ENCODE assay signal across 1 cellular context in the genomic region with DNA sequence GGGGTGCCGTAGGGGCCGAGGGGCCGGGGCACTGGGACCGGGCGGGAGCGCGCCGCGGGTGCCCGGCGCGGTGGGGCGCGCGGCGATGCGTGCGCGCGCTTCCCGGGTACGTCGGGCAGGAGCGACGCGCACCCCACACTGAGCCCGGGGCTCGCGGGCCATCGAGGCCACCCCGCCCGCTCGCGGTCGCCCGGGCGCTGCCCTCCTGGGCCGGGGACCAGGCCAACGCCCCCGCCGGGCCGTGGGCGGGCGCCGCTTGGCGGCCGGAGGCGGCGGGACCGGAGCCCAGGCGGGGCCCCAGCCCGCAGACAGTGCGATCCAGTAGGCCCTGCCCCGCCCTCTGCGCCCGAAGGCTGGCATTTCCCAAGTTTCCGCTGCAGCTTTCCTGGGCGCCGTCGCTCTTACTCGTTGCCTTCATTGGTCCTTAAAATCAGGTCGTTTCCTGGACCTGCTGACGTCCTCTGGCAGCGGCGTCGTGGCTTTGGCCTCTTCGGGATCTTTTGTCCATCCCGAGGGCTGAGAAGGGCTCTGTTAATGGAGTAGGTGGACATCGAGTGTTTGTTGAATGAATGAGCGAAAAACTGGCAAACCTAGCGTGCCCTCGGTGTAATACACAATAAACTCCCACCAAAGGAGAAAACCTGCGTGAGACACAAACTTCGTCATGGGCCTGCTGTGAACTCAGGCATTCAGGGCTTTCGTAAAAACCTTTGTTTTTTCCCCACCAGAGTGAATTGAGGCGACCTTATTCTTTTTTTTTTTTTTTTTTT.
TF ChIP-seq lines count a peak whose summit lies in the region.

No MANE protein-coding gene starts in this region.

TF ChIP-seq in HepG2, 621 proteins besides CTCF, POLR2A, EP300 and RAD21 (continued from another document and continues in another):
- TF ChIP-seq, protein P1, sequence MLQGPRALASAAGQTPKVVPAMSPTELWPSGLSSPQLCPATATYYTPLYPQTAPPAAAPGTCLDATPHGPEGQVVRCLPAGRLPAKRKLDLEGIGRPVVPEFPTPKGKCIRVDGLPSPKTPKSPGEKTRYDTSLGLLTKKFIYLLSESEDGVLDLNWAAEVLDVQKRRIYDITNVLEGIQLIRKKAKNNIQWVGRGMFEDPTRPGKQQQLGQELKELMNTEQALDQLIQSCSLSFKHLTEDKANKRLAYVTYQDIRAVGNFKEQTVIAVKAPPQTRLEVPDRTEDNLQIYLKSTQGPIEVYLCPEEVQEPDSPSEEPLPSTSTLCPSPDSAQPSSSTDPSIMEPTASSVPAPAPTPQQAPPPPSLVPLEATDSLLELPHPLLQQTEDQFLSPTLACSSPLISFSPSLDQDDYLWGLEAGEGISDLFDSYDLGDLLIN (CRISPR knock-in tag; IDR thresholded peaks at IDR 0.05; ENCODE audit: borderline replicate concordance) = no peak
- TF ChIP-seq, protein P2, sequence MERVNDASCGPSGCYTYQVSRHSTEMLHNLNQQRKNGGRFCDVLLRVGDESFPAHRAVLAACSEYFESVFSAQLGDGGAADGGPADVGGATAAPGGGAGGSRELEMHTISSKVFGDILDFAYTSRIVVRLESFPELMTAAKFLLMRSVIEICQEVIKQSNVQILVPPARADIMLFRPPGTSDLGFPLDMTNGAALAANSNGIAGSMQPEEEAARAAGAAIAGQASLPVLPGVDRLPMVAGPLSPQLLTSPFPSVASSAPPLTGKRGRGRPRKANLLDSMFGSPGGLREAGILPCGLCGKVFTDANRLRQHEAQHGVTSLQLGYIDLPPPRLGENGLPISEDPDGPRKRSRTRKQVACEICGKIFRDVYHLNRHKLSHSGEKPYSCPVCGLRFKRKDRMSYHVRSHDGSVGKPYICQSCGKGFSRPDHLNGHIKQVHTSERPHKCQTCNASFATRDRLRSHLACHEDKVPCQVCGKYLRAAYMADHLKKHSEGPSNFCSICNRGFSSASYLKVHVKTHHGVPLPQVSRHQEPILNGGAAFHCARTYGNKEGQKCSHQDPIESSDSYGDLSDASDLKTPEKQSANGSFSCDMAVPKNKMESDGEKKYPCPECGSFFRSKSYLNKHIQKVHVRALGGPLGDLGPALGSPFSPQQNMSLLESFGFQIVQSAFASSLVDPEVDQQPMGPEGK (CRISPR knock-in tag; IDR thresholded peaks at IDR 0.05) = peak; percentile 13
- TF ChIP-seq ZFX (CRISPR knock-in tag; IDR thresholded peaks at IDR 0.05; ENCODE audit: low read depth) = peak; percentile 86
- TF ChIP-seq HNRNPL (IDR thresholded peaks at IDR 0.05; ENCODE audit: low read depth, low read length) = peak; percentile 77; the same call in 1 of the 2 replicates
- no peak for TF ChIP-seq NFE2L1 (CRISPR knock-in tag; IDR thresholded peaks at IDR 0.05; ENCODE audit: borderline replicate concordance)
- TF ChIP-seq KDM2A (CRISPR knock-in tag; IDR thresholded peaks at IDR 0.05; ENCODE audit: borderline replicate concordance, low read depth) = 0 out of 2 replicates have a peak, but pooled peaks have one; percentile 46
- no peak for TF ChIP-seq MIER3 (CRISPR knock-in tag; IDR thresholded peaks at IDR 0.05; ENCODE audit: borderline replicate concordance)
- no peak for TF ChIP-seq CENPT (CRISPR knock-in tag; IDR thresholded peaks at IDR 0.05; ENCODE audit: low read depth)
- no peak for TF ChIP-seq THAP11 (CRISPR knock-in tag; IDR thresholded peaks at IDR 0.05)
- TF ChIP-seq, protein P3, sequence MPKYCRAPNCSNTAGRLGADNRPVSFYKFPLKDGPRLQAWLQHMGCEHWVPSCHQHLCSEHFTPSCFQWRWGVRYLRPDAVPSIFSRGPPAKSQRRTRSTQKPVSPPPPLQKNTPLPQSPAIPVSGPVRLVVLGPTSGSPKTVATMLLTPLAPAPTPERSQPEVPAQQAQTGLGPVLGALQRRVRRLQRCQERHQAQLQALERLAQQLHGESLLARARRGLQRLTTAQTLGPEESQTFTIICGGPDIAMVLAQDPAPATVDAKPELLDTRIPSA (CRISPR knock-in tag; IDR thresholded peaks at IDR 0.05; ENCODE audit: borderline replicate concordance) = no peak
- no peak for TF ChIP-seq TCF7 (IDR thresholded peaks at IDR 0.05; ENCODE audit: low read depth)
- 0 out of 2 replicates have a peak, but pooled peaks have one; percentile 23 for TF ChIP-seq ZNF768 (CRISPR knock-in tag; IDR thresholded peaks at IDR 0.05)
- no peak for TF ChIP-seq TBP (CRISPR knock-in tag; IDR thresholded peaks at IDR 0.05)
- no peak for TF ChIP-seq SP1 (IDR thresholded peaks at IDR 0.05)
- no peak for TF ChIP-seq SP1 (CRISPR knock-in tag; IDR thresholded peaks at IDR 0.05)
- TF ChIP-seq, protein P4, sequence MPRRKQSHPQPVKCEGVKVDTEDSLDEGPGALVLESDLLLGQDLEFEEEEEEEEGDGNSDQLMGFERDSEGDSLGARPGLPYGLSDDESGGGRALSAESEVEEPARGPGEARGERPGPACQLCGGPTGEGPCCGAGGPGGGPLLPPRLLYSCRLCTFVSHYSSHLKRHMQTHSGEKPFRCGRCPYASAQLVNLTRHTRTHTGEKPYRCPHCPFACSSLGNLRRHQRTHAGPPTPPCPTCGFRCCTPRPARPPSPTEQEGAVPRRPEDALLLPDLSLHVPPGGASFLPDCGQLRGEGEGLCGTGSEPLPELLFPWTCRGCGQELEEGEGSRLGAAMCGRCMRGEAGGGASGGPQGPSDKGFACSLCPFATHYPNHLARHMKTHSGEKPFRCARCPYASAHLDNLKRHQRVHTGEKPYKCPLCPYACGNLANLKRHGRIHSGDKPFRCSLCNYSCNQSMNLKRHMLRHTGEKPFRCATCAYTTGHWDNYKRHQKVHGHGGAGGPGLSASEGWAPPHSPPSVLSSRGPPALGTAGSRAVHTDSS (CRISPR knock-in tag; conservative IDR thresholded peaks at IDR 0.05) = no peak
- TF ChIP-seq, protein P5, sequence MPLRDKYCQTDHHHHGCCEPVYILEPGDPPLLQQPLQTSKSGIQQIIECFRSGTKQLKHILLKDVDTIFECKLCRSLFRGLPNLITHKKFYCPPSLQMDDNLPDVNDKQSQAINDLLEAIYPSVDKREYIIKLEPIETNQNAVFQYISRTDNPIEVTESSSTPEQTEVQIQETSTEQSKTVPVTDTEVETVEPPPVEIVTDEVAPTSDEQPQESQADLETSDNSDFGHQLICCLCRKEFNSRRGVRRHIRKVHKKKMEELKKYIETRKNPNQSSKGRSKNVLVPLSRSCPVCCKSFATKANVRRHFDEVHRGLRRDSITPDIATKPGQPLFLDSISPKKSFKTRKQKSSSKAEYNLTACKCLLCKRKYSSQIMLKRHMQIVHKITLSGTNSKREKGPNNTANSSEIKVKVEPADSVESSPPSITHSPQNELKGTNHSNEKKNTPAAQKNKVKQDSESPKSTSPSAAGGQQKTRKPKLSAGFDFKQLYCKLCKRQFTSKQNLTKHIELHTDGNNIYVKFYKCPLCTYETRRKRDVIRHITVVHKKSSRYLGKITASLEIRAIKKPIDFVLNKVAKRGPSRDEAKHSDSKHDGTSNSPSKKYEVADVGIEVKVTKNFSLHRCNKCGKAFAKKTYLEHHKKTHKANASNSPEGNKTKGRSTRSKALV (CRISPR knock-in tag; IDR thresholded peaks at IDR 0.05) = peak; percentile 23; the same call in 1 of the 2 replicates
- no peak for TF ChIP-seq ZMYM2 (CRISPR knock-in tag; IDR thresholded peaks at IDR 0.05)
- no peak for TF ChIP-seq SRF (IDR thresholded peaks at IDR 0.05; ENCODE audit: low read depth, low read length)
- TF ChIP-seq KLF12 (CRISPR knock-in tag; IDR thresholded peaks at IDR 0.05; ENCODE audit: borderline replicate concordance) = peak; percentile 46; the same call in 1 of the 2 replicates
- TF ChIP-seq ZSCAN29 (CRISPR knock-in tag; conservative IDR thresholded peaks at IDR 0.05) = no peak
- no peak for TF ChIP-seq MATR3 (CRISPR knock-in tag; IDR thresholded peaks at IDR 0.05)
- no peak for TF ChIP-seq KAT7 (CRISPR knock-in tag; IDR thresholded peaks at IDR 0.05; ENCODE audit: borderline replicate concordance)
- TF ChIP-seq, protein P6, sequence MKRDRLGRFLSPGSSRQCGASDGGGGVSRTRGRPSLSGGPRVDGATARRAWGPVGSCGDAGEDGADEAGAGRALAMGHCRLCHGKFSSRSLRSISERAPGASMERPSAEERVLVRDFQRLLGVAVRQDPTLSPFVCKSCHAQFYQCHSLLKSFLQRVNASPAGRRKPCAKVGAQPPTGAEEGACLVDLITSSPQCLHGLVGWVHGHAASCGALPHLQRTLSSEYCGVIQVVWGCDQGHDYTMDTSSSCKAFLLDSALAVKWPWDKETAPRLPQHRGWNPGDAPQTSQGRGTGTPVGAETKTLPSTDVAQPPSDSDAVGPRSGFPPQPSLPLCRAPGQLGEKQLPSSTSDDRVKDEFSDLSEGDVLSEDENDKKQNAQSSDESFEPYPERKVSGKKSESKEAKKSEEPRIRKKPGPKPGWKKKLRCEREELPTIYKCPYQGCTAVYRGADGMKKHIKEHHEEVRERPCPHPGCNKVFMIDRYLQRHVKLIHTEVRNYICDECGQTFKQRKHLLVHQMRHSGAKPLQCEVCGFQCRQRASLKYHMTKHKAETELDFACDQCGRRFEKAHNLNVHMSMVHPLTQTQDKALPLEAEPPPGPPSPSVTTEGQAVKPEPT (CRISPR knock-in tag; IDR thresholded peaks at IDR 0.05; ENCODE audit: low read depth) = no peak
- TF ChIP-seq, protein P7, sequence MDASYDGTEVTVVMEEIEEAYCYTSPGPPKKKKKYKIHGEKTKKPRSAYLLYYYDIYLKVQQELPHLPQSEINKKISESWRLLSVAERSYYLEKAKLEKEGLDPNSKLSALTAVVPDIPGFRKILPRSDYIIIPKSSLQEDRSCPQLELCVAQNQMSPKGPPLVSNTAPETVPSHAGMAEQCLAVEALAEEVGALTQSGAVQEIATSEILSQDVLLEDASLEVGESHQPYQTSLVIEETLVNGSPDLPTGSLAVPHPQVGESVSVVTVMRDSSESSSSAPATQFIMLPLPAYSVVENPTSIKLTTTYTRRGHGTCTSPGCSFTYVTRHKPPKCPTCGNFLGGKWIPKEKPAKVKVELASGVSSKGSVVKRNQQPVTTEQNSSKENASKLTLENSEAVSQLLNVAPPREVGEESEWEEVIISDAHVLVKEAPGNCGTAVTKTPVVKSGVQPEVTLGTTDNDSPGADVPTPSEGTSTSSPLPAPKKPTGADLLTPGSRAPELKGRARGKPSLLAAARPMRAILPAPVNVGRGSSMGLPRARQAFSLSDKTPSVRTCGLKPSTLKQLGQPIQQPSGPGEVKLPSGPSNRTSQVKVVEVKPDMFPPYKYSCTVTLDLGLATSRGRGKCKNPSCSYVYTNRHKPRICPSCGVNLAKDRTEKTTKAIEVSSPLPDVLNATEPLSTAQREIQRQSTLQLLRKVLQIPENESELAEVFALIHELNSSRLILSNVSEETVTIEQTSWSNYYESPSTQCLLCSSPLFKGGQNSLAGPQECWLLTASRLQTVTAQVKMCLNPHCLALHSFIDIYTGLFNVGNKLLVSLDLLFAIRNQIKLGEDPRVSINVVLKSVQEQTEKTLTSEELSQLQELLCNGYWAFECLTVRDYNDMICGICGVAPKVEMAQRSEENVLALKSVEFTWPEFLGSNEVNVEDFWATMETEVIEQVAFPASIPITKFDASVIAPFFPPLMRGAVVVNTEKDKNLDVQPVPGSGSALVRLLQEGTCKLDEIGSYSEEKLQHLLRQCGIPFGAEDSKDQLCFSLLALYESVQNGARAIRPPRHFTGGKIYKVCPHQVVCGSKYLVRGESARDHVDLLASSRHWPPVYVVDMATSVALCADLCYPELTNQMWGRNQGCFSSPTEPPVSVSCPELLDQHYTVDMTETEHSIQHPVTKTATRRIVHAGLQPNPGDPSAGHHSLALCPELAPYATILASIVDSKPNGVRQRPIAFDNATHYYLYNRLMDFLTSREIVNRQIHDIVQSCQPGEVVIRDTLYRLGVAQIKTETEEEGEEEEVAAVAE (CRISPR knock-in tag; IDR thresholded peaks at IDR 0.05; ENCODE audit: borderline replicate concordance) = no peak
- no peak for TF ChIP-seq ZNF652 (CRISPR knock-in tag; IDR thresholded peaks at IDR 0.05; ENCODE audit: borderline replicate concordance, low read depth)
- no peak for TF ChIP-seq NKX3-1 (CRISPR knock-in tag; IDR thresholded peaks at IDR 0.05)
- no peak for TF ChIP-seq MYNN (CRISPR knock-in tag; IDR thresholded peaks at IDR 0.05; ENCODE audit: low read depth)
- TF ChIP-seq, protein P8, sequence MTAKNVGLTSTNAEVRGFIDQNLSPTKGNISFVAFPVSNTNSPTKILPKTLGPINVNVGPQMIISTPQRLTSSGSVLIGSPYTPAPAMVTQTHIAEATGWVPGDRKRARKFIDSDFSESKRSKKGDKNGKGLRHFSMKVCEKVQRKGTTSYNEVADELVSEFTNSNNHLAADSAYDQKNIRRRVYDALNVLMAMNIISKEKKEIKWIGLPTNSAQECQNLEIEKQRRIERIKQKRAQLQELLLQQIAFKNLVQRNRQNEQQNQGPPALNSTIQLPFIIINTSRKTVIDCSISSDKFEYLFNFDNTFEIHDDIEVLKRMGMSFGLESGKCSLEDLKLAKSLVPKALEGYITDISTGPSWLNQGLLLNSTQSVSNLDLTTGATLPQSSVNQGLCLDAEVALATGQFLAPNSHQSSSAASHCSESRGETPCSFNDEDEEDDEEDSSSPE (CRISPR knock-in tag; IDR thresholded peaks at IDR 0.05) = no peak
- TF ChIP-seq, protein P9, sequence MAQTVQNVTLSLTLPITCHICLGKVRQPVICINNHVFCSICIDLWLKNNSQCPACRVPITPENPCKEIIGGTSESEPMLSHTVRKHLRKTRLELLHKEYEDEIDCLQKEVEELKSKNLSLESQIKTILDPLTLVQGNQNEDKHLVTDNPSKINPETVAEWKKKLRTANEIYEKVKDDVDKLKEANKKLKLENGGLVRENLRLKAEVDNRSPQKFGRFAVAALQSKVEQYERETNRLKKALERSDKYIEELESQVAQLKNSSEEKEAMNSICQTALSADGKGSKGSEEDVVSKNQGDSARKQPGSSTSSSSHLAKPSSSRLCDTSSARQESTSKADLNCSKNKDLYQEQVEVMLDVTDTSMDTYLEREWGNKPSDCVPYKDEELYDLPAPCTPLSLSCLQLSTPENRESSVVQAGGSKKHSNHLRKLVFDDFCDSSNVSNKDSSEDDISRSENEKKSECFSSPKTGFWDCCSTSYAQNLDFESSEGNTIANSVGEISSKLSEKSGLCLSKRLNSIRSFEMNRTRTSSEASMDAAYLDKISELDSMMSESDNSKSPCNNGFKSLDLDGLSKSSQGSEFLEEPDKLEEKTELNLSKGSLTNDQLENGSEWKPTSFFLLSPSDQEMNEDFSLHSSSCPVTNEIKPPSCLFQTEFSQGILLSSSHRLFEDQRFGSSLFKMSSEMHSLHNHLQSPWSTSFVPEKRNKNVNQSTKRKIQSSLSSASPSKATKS (CRISPR knock-in tag; IDR thresholded peaks at IDR 0.05) = no peak
- no peak for TF ChIP-seq NR2F6 (IDR thresholded peaks at IDR 0.05)
- no peak for TF ChIP-seq NR2F6 (CRISPR knock-in tag; IDR thresholded peaks at IDR 0.05)
- TF ChIP-seq, protein P10, sequence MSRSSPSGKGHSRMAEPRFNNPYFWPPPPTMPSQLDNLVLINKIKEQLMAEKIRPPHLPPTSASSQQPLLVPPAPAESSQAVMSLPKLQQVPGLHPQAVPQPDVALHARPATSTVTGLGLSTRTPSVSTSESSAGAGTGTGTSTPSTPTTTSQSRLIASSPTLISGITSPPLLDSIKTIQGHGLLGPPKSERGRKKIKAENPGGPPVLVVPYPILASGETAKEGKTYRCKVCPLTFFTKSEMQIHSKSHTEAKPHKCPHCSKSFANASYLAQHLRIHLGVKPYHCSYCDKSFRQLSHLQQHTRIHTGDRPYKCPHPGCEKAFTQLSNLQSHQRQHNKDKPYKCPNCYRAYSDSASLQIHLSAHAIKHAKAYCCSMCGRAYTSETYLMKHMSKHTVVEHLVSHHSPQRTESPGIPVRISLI (CRISPR knock-in tag; IDR thresholded peaks at IDR 0.05; ENCODE audit: borderline replicate concordance) = no peak
- no peak for TF ChIP-seq ZMAT3 (CRISPR knock-in tag; conservative IDR thresholded peaks at IDR 0.05)
- TF ChIP-seq ZNF713 (CRISPR knock-in tag; IDR thresholded peaks at IDR 0.05) = no peak
- TF ChIP-seq ZNF446 (CRISPR knock-in tag; IDR thresholded peaks at IDR 0.05) = no peak
